In the genomic region with DNA sequence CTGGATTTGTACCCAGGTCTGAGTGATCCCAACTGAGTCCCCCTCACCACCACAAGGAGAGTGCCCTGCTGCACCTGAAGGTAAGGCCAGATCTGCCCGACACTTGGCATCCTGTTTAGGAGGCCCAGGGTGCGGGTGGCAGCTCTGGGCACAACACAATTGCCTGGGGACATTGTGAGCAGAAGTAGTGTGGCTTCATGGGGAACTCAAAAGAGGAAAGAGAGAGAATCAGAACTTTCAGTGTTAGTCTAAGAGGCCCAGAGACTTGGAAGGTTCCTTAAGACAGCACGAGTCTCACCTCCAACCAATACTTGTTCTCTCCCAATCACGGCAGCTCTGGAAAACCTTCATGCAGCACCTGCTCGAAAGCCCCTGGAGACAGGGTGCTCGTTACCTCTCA, we compare ENCODE assay signal across 16 cellular contexts.
"Had no signal": no experiment of that assay in that cellular context is flagged by ENCODE, and none has a peak within 500 bp of the region (broad histone marks: within the 10 kb centered on the region; RNA-seq: fewer than 3 reads in every experiment).

No MANE protein-coding gene starts in this region.

- H3K27ac Mint-ChIP-seq: activated CD4-positive, alpha-beta T cell treated with anti-CD3 and anti-CD28 coated beads, Interleukin-2, amount 10 ng/mL, durations not matched to agents 7 days and 5 days; activated naive CD8-positive, alpha-beta T cell treated with anti-CD3 and anti-CD28 coated beads, Interleukin-2, amount 10 ng/mL, durations not matched to agents 7 days and 5 days; brain; nephron progenitor cell; T-helper 2 cell treated with Interferon-gamma antibody and Interleukin-4, amounts not matched to agents 5 μg/mL and 100 μg/mL, for 36 hours had no signal

- H3K27me3 ChIP-seq: esophagus squamous epithelium, ovary, thyroid gland, uterus had no signal

- DNase-seq: activated CD4-positive, alpha-beta T cell treated with anti-CD3 and anti-CD28 coated beads, Interleukin-2, amount 10 ng/mL, durations not matched to agents 7 days and 5 days; activated CD8-positive, alpha-beta memory T cell treated with anti-CD3 and anti-CD28 coated beads for 24 hours; activated naive CD8-positive, alpha-beta T cell treated with anti-CD3 and anti-CD28 coated beads, Interleukin-2, amount 10 ng/mL, durations not matched to agents 7 days and 5 days; central memory CD4-positive, alpha-beta T cell; effector CD4-positive, alpha-beta T cell; esophagus squamous epithelium; hippocampal formation; nephron progenitor cell; ovary; stimulated activated CD4-positive, alpha-beta T cell treated with anti-CD3 and anti-CD28 coated beads, Interleukin-1b, Interleukin-23, amount 100 ng/mL, for 48 hours; thyroid gland; uterus had no signal

- H3K4me3 ChIP-seq: coronary artery, esophagus squamous epithelium, ovary, thyroid gland, uterus had no signal

- H3K4me3 Mint-ChIP-seq: activated CD4-positive, alpha-beta T cell treated with anti-CD3 and anti-CD28 coated beads, Interleukin-2, amount 10 ng/mL, durations not matched to agents 7 days and 5 days; activated naive CD8-positive, alpha-beta T cell treated with anti-CD3 and anti-CD28 coated beads, Interleukin-2, amount 10 ng/mL, durations not matched to agents 7 days and 5 days; brain; nephron progenitor cell; T-helper 2 cell treated with Interferon-gamma antibody and Interleukin-4, amounts not matched to agents 5 μg/mL and 100 μg/mL, for 36 hours had no signal

- H3K4me1 Mint-ChIP-seq: activated CD4-positive, alpha-beta T cell treated with anti-CD3 and anti-CD28 coated beads, Interleukin-2, amount 10 ng/mL, durations not matched to agents 7 days and 5 days; brain; nephron progenitor cell had no signal

- H3K36me3 ChIP-seq: esophagus squamous epithelium, ovary, thyroid gland, uterus had no signal

- FAIRE-seq: keratinocyte had no signal

- H3K4me1 ChIP-seq: esophagus squamous epithelium, thyroid gland, uterus had no signal

- H3K9me3 ChIP-seq: esophagus squamous epithelium, ovary, thyroid gland, uterus had no signal

- H3K36me3 Mint-ChIP-seq: activated naive CD8-positive, alpha-beta T cell treated with anti-CD3 and anti-CD28 coated beads, Interleukin-2, amount 10 ng/mL, durations not matched to agents 7 days and 5 days; brain had no signal

- H3K27me3 Mint-ChIP-seq: activated CD4-positive, alpha-beta T cell treated with anti-CD3 and anti-CD28 coated beads, Interleukin-2, amount 10 ng/mL, durations not matched to agents 7 days and 5 days had no signal

- H3K9me3 Mint-ChIP-seq: activated CD4-positive, alpha-beta T cell treated with anti-CD3 and anti-CD28 coated beads, Interleukin-2, amount 10 ng/mL, durations not matched to agents 7 days and 5 days; activated naive CD8-positive, alpha-beta T cell treated with anti-CD3 and anti-CD28 coated beads, Interleukin-2, amount 10 ng/mL, durations not matched to agents 7 days and 5 days; brain; nephron progenitor cell; T-helper 2 cell treated with Interferon-gamma antibody and Interleukin-4, amounts not matched to agents 5 μg/mL and 100 μg/mL, for 36 hours had no signal

- H3K27ac ChIP-seq: coronary artery, esophagus squamous epithelium, ovary, thyroid gland, uterus had no signal
